In genomic region chr22:38796262-38796957, GRCh38 we compare ENCODE assay signal across 22 cellular contexts. TPM values are rescaled to one million over a fixed set of nuclear protein-coding genes. Genes with fewer than 3 reads are reported as not detected.
DNase-seq lines count a peak whose midpoint lies in the region; ATAC-seq, FAIRE-seq and TF ChIP-seq lines count a peak whose summit lies in the region.
"Had no signal": no experiment of that assay in that cellular context is flagged by ENCODE, and none has a peak within 500 bp of the region (broad histone marks: within the 10 kb centered on the region; RNA-seq: fewer than 3 reads in every experiment).

No MANE protein-coding gene starts in this region.

- H3K36me3 Mint-ChIP-seq in HFFc6 (ENCODE audit: low read depth) (peaks cover 5% of the 10 kb centered on the region; the same call in 1 of the 2 replicates), astrocyte (ENCODE audit: low read depth, unreplicated experiment) (peaks cover 2% of the 10 kb centered on the region)

- no peaks in the 10 kb centered on the region for H4K20me1 ChIP-seq in astrocyte (ENCODE audit: insufficient read depth, low read length)

- H3K9me3 ChIP-seq in astrocyte (ENCODE audit: insufficient read depth, low read depth, low read length) (no peaks in the 10 kb centered on the region), neuronal stem cell (replicated peaks in 1 of 2; ENCODE audit: control insufficient read depth in 2 of 2, insufficient read depth in 1 of 2, low read depth in 1 of 2, low read length in 2 of 2) (peaks cover 0 to 3% of the 10 kb centered on the region in 2 donors)

- TF ChIP-seq CTCF in HFFc6 (IDR thresholded peaks at IDR 0.05): no peak
- no peak for TF ChIP-seq CTCF in astrocyte (IDR thresholded peaks at IDR 0.05; ENCODE audit: insufficient read depth, low read depth, low read length)

- H3K79me2 ChIP-seq in astrocyte (ENCODE audit: insufficient read depth, low read length): peaks cover 8% of the 10 kb centered on the region

- no peak overlapping the region for H3K27ac Mint-ChIP-seq in HFFc6
- no peak overlapping the region for H3K27ac Mint-ChIP-seq in astrocyte (ENCODE audit: unreplicated experiment)

- H2BK15ac ChIP-seq in neuronal stem cell (ENCODE audit: low read length): no peak overlapping the region

- no peak overlapping the region for H3K14ac ChIP-seq in neuronal stem cell (ENCODE audit: low read length)

- peaks cover 5% of the 10 kb centered on the region for H3K79me1 ChIP-seq in neuronal stem cell (ENCODE audit: low read depth, low read length)

- H3K4me3 ChIP-seq in astrocyte (ENCODE audit: insufficient read depth, low read depth, low read length): no peak overlapping the region
- no peak overlapping the region for H3K4me3 ChIP-seq in neuronal stem cell (ENCODE audit: low read length in 2 of 2)

- 100% methylated on average over 1 of the region's 12 CpGs; no CpG with 5 or more reads in 1 of the 2 donors for WGBS in neuronal stem cell (ENCODE audit: extremely low coverage in 2 of 2, insufficient read length in 2 of 2, insufficient replicate concordance in 1 of 2), 2 donors

- H3K27me3 ChIP-seq in astrocyte (ENCODE audit: insufficient read depth, low read length) (peaks cover 4% of the 10 kb centered on the region), neuronal stem cell (ENCODE audit: control insufficient read depth in 3 of 3, insufficient read depth in 3 of 3, low read depth in 1 of 3, low read length in 3 of 3) (peaks cover 0 to 23% (median 2%) of the 10 kb centered on the region in 3 experiments)

- H3K4me1 Mint-ChIP-seq in HFFc6 (ENCODE audit: low read depth) (peaks cover 34% of the 10 kb centered on the region), astrocyte (ENCODE audit: low read depth, unreplicated experiment) (peaks cover 7% of the 10 kb centered on the region)

- peak overlapping the region; percentile 17 for H2AK5ac ChIP-seq in neuronal stem cell (ENCODE audit: low read depth, low read length)

- H3K4ac ChIP-seq in neuronal stem cell (ENCODE audit: low read length): no peak overlapping the region

- no peaks in the 10 kb centered on the region for H3K36me3 ChIP-seq in astrocyte (ENCODE audit: insufficient read depth, low read length)
- no peaks in the 10 kb centered on the region for H3K36me3 ChIP-seq in neuronal stem cell (replicated peaks in 1 of 2; ENCODE audit: control insufficient read depth in 2 of 2, insufficient read depth in 2 of 2, low read length in 2 of 2)

- peak; percentile 32 for DNase-seq in ACHN
- DNase-seq in HFFc6: peak; percentile 11
- DNase-seq in astrocyte (ENCODE audit: low read depth): peak; percentile 21
- DNase-seq in neuronal stem cell (ENCODE audit: low spot score): no peak
- DNase-seq in SW480 (ENCODE audit: low spot score): no peak
- no peak for DNase-seq in HPDE6-E6E7 (ENCODE audit: extremely low spot score)
- DNase-seq: AML-193, DMS79 treated with DMSO at 0.1 percent for 48 hours, Kasumi-1, NCI-H1092 treated with DMSO at 0.1 percent for 48 hours, NCI-H146, NCI-H2029 treated with DMSO at 0.1 percent for 48 hours, NCI-H2171 treated with DMSO at 0.1 percent for 48 hours, NCI-H748 treated with DMSO at 0.1 percent for 48 hours, PC-3, SIG-M5 had no signal

- no peak overlapping the region for H3K27ac ChIP-seq in astrocyte (ENCODE audit: low read depth, low read length)
- H3K27ac ChIP-seq in neuronal stem cell (replicated peaks; ENCODE audit: low read length): no peak overlapping the region
- H3K27ac ChIP-seq: RWPE1 had no signal

- H2BK12ac ChIP-seq in neuronal stem cell (ENCODE audit: low read length): no peak overlapping the region

- H4K8ac ChIP-seq in neuronal stem cell (ENCODE audit: low read depth, low read length): no peak overlapping the region

- H2AFZ ChIP-seq in astrocyte (ENCODE audit: low read depth, low read length) (no peak overlapping the region), neuronal stem cell (ENCODE audit: low read length) (no peak overlapping the region)

- no peak overlapping the region for H2BK120ac ChIP-seq in neuronal stem cell (ENCODE audit: low read depth, low read length)

- peaks cover 3% of the 10 kb centered on the region for H3K27me3 Mint-ChIP-seq in HFFc6 (ENCODE audit: insufficient read depth)
- H3K27me3 Mint-ChIP-seq in astrocyte (ENCODE audit: low read depth, unreplicated experiment): peaks cover 18% of the 10 kb centered on the region

- no peaks in the 10 kb centered on the region for H3K9me3 Mint-ChIP-seq in HFFc6
- peaks cover 4% of the 10 kb centered on the region for H3K9me3 Mint-ChIP-seq in astrocyte (ENCODE audit: unreplicated experiment)

- H2BK5ac ChIP-seq in neuronal stem cell (ENCODE audit: low read length): no peak overlapping the region

- no peak overlapping the region for H4K91ac ChIP-seq in neuronal stem cell (ENCODE audit: low read depth, low read length, poor library complexity)

- no peak overlapping the region for H3K4me2 ChIP-seq in astrocyte (ENCODE audit: low read length)
- no peak overlapping the region for H3K4me2 ChIP-seq in neuronal stem cell (ENCODE audit: insufficient read depth, low read length, poor library complexity, severe bottlenecking)

- no peak overlapping the region for H3K18ac ChIP-seq in neuronal stem cell (ENCODE audit: low read length)

- H3K9ac ChIP-seq in astrocyte (ENCODE audit: low read length) (no peak overlapping the region), neuronal stem cell (ENCODE audit: low read depth, low read length, poor library complexity) (no peak overlapping the region)

- in situ Hi-C loops in ACHN (cut with HindIII; ENCODE audit: low pct_ligation_motif_present, low pct_unique_long_range_greater_than_20kb, low sequenced_read_pairs): no loop called here

- FAIRE-seq in astrocyte (lab: Jason Lieb, UNC): no peak
- FAIRE-seq: G401.6, HTR-8/SVneo had no signal

- H3K4me1 ChIP-seq in astrocyte (ENCODE audit: insufficient read depth, low read length) (peaks cover 7% of the 10 kb centered on the region), neuronal stem cell (ENCODE audit: control insufficient read depth in 2 of 2, insufficient read depth in 1 of 2, low read depth in 1 of 2, low read length in 2 of 2) (peaks cover 4% of the 10 kb centered on the region in 2 donors)

- no peak overlapping the region for H3K23ac ChIP-seq in neuronal stem cell (ENCODE audit: low read depth, low read length, poor library complexity)

- H3K4me3 Mint-ChIP-seq in HFFc6: no peak overlapping the region
- no peak overlapping the region for H3K4me3 Mint-ChIP-seq in astrocyte (ENCODE audit: unreplicated experiment)

- no peak for ATAC-seq in GM19395 (IDR thresholded peaks at IDR 0.05; ENCODE audit: unreplicated experiment)
- ATAC-seq in HG02885 (IDR thresholded peaks at IDR 0.05; ENCODE audit: poor library complexity, unreplicated experiment): no peak
- ATAC-seq: PC-3, SK-N-SH treated with all-trans-retinoic acid at 6 μM for 48 hours had no signal

RNA-seq across cellular contexts. Expression of gene DNAL4, which starts 2.5 kb away (rescaled TPM):
- total RNA-seq in HFFc6 (2021; fragmentation: NEBNext Ultra II Directional; extraction: Animal tissue kit (Norgen Biotek cat#: 25700)): 10 to 100 TPM in 2 of 6 experiments, 1 to 10 TPM in 4; 8.6 to 11.5 (median 9.8) TPM
- 12.8 and 12.9 TPM in 2 replicates for total RNA-seq in astrocyte
- 23.4 TPM for polyA plus RNA-seq in neuronal stem cell (2013, experiment 1 of 2)
- polyA plus RNA-seq in neuronal stem cell (2013, experiment 2 of 2): 22.3 TPM

RNA-seq across cellular contexts. Expression of gene SUN2, which starts 40.6 kb away (rescaled TPM):
- 100 to 1,000 TPM in 3 of 6 experiments, 10 to 100 TPM in 3; 90.4 to 104 (median 100.0) TPM for total RNA-seq in HFFc6 (2021; fragmentation: NEBNext Ultra II Directional; extraction: Animal tissue kit (Norgen Biotek cat#: 25700))
- 46.5 and 51.0 TPM in 2 replicates for total RNA-seq in astrocyte
- polyA plus RNA-seq in neuronal stem cell (2013, experiment 1 of 2): 19.4 TPM
- 19.4 TPM for polyA plus RNA-seq in neuronal stem cell (2013, experiment 2 of 2)

RNA-seq across cellular contexts. Expression of gene NPTXR, which starts 47.4 kb away (rescaled TPM):
- 1 to 10 TPM; 1.4 to 5.4 (median 1.6) TPM for total RNA-seq in HFFc6 (2021; fragmentation: NEBNext Ultra II Directional; extraction: Animal tissue kit (Norgen Biotek cat#: 25700))
- 5.1 and 5.4 TPM in 2 replicates for total RNA-seq in astrocyte
- 3.7 TPM for polyA plus RNA-seq in neuronal stem cell (2013, experiment 1 of 2)
- 3.7 TPM for polyA plus RNA-seq in neuronal stem cell (2013, experiment 2 of 2)

Comparison
In these comparisons a context has a peak if more than half of its experiments do, and no peak if none do; other contexts are left out.
1. DNase-seq: peak in ACHN (single experiment), HFFc6 (single experiment) and astrocyte (single experiment); none in neuronal stem cell (single experiment), SW480 (single experiment) and HPDE6-E6E7 (single experiment).